In genomic region chr1:64581786-64582185, GRCh38 we compare ENCODE assay signal across 20 cellular contexts.
"Had no signal": no experiment of that assay in that cellular context is flagged by ENCODE, and none has a peak within 500 bp of the region (broad histone marks: within the 10 kb centered on the region; RNA-seq: fewer than 3 reads in every experiment).

No MANE protein-coding gene starts in this region.

- DNase-seq: activated B cell treated with CpG ODN at 0.5 μM for 24 hours; activated CD4-positive, alpha-beta T cell treated with anti-CD3 and anti-CD28 coated beads for 48 hours; activated CD8-positive, alpha-beta memory T cell treated with anti-CD3 and anti-CD28 coated beads, Interleukin-2, amount 50 U/mL, for 4 hours; activated CD8-positive, alpha-beta T cell treated with anti-CD3 and anti-CD28 coated beads for 36 hours; activated gamma-delta T cell; activated T-cell treated with anti-CD3 and anti-CD28 coated beads, Interleukin-2, amount 50 U/mL, for 48 hours; amniotic stem cell; body of pancreas; central memory CD4-positive, alpha-beta T cell; cortex of kidney; effector memory CD4-positive, alpha-beta T cell; heart left ventricle; immature natural killer cell; mammary epithelial cell; naive B cell; stimulated activated CD4-positive, alpha-beta T cell treated with anti-CD3 and anti-CD28 coated beads, Interleukin-2, amount 100 ng/mL, for 48 hours; T-helper 17 cell; tibial artery had no signal

- H3K4me3 Mint-ChIP-seq: activated B cell treated with CpG ODN at 0.5 μM for 24 hours; activated CD8-positive, alpha-beta T cell treated with anti-CD3 and anti-CD28 coated beads for 36 hours; activated naive CD8-positive, alpha-beta T cell; immature natural killer cell; naive B cell; stimulated activated memory B cell treated with anti-CD40 and anti-IgM and Interleukin-4, amounts not matched to agents 10 μg/mL and 1 μg/mL and 100 μg/mL, for 72 hours; T-helper 17 cell had no signal

- H3K27ac Mint-ChIP-seq: activated B cell treated with CpG ODN at 0.5 μM for 24 hours; activated CD8-positive, alpha-beta T cell treated with anti-CD3 and anti-CD28 coated beads for 36 hours; activated naive CD8-positive, alpha-beta T cell; immature natural killer cell; naive B cell; stimulated activated memory B cell treated with anti-CD40 and anti-IgM and Interleukin-4, amounts not matched to agents 10 μg/mL and 1 μg/mL and 100 μg/mL, for 72 hours; T-helper 17 cell had no signal

- ATAC-seq: activated CD8-positive, alpha-beta T cell treated with anti-CD3 and anti-CD28 coated beads for 36 hours; body of pancreas; stimulated activated memory B cell treated with anti-CD40 and anti-IgM and Interleukin-4, amounts not matched to agents 10 μg/mL and 1 μg/mL and 100 μg/mL, for 72 hours; T-helper 17 cell had no signal

- H3K27me3 Mint-ChIP-seq: activated CD8-positive, alpha-beta T cell treated with anti-CD3 and anti-CD28 coated beads for 36 hours; activated naive CD8-positive, alpha-beta T cell; T-helper 17 cell had no signal

- H3K9me3 Mint-ChIP-seq: activated B cell treated with CpG ODN at 0.5 μM for 24 hours; activated CD8-positive, alpha-beta T cell treated with anti-CD3 and anti-CD28 coated beads for 36 hours; immature natural killer cell; stimulated activated memory B cell treated with anti-CD40 and anti-IgM and Interleukin-4, amounts not matched to agents 10 μg/mL and 1 μg/mL and 100 μg/mL, for 72 hours had no signal

- H3K36me3 Mint-ChIP-seq: activated naive CD8-positive, alpha-beta T cell; immature natural killer cell; naive B cell; stimulated activated memory B cell treated with anti-CD40 and anti-IgM and Interleukin-4, amounts not matched to agents 10 μg/mL and 1 μg/mL and 100 μg/mL, for 72 hours had no signal

- H3K4me1 Mint-ChIP-seq: activated B cell treated with CpG ODN at 0.5 μM for 24 hours; immature natural killer cell; naive B cell; stimulated activated memory B cell treated with anti-CD40 and anti-IgM and Interleukin-4, amounts not matched to agents 10 μg/mL and 1 μg/mL and 100 μg/mL, for 72 hours; T-helper 17 cell had no signal
